1 cellular context compared by ENCODE assay signal in the genomic region with DNA sequence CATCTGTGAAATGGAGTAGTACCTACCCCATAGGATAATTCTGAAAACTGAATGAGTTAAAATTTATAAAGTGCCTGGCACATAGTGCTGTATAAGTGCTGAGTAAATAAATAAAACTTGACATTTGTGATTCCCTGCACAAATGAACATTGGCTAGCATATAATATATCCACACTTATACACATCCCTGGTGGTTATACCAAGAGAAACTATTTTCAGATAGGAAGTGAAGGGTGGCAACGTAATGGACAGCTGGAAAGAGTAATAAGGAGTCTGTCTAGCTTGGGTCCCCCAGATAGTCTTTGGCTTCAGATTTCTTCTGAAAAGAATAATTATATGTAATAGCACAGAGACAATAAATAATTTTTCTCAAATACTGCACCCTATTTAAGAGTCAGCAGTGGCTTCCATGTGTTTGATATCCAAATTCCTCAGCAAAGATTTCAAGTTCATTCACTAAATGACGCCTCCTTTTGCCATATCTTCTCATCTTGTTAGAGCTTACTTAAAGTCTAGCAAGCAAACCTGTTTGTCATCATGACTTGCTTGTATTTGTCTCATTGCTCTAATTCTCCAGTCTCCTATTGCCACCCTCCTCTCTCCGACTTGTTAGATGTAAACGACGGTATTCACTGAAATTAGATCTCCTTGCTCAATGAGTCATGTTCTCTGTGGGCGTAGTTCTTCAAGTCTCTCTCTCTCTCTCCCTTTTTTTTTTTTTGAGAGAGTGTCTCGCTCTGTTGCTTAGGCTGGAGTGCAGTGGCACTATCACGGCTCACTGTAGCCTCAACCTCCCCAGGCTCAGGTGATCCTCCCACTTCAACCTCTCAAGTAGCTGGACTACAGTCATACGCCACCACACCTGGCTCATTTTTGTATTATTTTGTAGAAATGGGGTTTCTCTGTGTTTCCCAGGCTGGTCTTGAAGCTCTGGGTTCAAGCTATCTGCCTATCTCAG.
TF ChIP-seq lines count a peak whose summit lies in the region.

No MANE protein-coding gene starts in this region.

TF ChIP-seq in K562, 482 proteins besides CTCF, POLR2A, EP300 and RAD21 (continued from another document and continues in another):
- TF ChIP-seq, protein P1, sequence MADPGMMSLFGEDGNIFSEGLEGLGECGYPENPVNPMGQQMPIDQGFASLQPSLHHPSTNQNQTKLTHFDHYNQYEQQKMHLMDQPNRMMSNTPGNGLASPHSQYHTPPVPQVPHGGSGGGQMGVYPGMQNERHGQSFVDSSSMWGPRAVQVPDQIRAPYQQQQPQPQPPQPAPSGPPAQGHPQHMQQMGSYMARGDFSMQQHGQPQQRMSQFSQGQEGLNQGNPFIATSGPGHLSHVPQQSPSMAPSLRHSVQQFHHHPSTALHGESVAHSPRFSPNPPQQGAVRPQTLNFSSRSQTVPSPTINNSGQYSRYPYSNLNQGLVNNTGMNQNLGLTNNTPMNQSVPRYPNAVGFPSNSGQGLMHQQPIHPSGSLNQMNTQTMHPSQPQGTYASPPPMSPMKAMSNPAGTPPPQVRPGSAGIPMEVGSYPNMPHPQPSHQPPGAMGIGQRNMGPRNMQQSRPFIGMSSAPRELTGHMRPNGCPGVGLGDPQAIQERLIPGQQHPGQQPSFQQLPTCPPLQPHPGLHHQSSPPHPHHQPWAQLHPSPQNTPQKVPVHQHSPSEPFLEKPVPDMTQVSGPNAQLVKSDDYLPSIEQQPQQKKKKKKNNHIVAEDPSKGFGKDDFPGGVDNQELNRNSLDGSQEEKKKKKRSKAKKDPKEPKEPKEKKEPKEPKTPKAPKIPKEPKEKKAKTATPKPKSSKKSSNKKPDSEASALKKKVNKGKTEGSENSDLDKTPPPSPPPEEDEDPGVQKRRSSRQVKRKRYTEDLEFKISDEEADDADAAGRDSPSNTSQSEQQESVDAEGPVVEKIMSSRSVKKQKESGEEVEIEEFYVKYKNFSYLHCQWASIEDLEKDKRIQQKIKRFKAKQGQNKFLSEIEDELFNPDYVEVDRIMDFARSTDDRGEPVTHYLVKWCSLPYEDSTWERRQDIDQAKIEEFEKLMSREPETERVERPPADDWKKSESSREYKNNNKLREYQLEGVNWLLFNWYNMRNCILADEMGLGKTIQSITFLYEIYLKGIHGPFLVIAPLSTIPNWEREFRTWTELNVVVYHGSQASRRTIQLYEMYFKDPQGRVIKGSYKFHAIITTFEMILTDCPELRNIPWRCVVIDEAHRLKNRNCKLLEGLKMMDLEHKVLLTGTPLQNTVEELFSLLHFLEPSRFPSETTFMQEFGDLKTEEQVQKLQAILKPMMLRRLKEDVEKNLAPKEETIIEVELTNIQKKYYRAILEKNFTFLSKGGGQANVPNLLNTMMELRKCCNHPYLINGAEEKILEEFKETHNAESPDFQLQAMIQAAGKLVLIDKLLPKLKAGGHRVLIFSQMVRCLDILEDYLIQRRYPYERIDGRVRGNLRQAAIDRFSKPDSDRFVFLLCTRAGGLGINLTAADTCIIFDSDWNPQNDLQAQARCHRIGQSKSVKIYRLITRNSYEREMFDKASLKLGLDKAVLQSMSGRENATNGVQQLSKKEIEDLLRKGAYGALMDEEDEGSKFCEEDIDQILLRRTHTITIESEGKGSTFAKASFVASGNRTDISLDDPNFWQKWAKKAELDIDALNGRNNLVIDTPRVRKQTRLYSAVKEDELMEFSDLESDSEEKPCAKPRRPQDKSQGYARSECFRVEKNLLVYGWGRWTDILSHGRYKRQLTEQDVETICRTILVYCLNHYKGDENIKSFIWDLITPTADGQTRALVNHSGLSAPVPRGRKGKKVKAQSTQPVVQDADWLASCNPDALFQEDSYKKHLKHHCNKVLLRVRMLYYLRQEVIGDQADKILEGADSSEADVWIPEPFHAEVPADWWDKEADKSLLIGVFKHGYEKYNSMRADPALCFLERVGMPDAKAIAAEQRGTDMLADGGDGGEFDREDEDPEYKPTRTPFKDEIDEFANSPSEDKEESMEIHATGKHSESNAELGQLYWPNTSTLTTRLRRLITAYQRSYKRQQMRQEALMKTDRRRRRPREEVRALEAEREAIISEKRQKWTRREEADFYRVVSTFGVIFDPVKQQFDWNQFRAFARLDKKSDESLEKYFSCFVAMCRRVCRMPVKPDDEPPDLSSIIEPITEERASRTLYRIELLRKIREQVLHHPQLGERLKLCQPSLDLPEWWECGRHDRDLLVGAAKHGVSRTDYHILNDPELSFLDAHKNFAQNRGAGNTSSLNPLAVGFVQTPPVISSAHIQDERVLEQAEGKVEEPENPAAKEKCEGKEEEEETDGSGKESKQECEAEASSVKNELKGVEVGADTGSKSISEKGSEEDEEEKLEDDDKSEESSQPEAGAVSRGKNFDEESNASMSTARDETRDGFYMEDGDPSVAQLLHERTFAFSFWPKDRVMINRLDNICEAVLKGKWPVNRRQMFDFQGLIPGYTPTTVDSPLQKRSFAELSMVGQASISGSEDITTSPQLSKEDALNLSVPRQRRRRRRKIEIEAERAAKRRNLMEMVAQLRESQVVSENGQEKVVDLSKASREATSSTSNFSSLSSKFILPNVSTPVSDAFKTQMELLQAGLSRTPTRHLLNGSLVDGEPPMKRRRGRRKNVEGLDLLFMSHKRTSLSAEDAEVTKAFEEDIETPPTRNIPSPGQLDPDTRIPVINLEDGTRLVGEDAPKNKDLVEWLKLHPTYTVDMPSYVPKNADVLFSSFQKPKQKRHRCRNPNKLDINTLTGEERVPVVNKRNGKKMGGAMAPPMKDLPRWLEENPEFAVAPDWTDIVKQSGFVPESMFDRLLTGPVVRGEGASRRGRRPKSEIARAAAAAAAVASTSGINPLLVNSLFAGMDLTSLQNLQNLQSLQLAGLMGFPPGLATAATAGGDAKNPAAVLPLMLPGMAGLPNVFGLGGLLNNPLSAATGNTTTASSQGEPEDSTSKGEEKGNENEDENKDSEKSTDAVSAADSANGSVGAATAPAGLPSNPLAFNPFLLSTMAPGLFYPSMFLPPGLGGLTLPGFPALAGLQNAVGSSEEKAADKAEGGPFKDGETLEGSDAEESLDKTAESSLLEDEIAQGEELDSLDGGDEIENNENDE (IDR thresholded peaks at IDR 0.05; ENCODE audit: low read depth, low read length), result no peak
- TF ChIP-seq, protein P2, sequence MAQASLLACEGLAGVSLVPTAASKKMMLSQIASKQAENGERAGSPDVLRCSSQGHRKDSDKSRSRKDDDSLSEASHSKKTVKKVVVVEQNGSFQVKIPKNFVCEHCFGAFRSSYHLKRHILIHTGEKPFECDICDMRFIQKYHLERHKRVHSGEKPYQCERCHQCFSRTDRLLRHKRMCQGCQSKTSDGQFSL (CRISPR knock-in tag; IDR thresholded peaks at IDR 0.05), result no peak
- TF ChIP-seq, protein P2 (tag; IDR thresholded peaks at IDR 0.05), result no peak
- TF ChIP-seq ILK (tag; IDR thresholded peaks at IDR 0.05; ENCODE audit: borderline replicate concordance, low read depth) (no peak), HDAC2 (IDR thresholded peaks at IDR 0.05) (peak; percentile 92), CBX5 (IDR thresholded peaks at IDR 0.05; ENCODE audit: borderline replicate concordance, low read depth) (no peak), NBN (IDR thresholded peaks at IDR 0.05; ENCODE audit: low read depth) (peak; percentile 95), TEAD4 (IDR thresholded peaks at IDR 0.05; ENCODE audit: low read length) (peak; percentile 67), TEAD4 (CRISPR knock-in tag; IDR thresholded peaks at IDR 0.05; ENCODE audit: borderline replicate concordance) (no peak), MAFG (tag; conservative IDR thresholded peaks at IDR 0.05) (peak; percentile 97), PTRF (tag; IDR thresholded peaks at IDR 0.05) (no peak), NFIX (CRISPR knock-in tag; IDR thresholded peaks at IDR 0.05; ENCODE audit: low read depth) (no peak), ADNP (tag; IDR thresholded peaks at IDR 0.05) (peak; percentile 73), NCOA4 (IDR thresholded peaks at IDR 0.05; ENCODE audit: partially characterized antibody) (no peak), TAF9B (IDR thresholded peaks at IDR 0.05; ENCODE audit: partially characterized antibody) (peak; percentile 56), MIER1 (IDR thresholded peaks at IDR 0.05; ENCODE audit: low read depth) (0 out of 2 replicates have a peak, but pooled peaks have one; percentile 39)
- TF ChIP-seq, protein P3, sequence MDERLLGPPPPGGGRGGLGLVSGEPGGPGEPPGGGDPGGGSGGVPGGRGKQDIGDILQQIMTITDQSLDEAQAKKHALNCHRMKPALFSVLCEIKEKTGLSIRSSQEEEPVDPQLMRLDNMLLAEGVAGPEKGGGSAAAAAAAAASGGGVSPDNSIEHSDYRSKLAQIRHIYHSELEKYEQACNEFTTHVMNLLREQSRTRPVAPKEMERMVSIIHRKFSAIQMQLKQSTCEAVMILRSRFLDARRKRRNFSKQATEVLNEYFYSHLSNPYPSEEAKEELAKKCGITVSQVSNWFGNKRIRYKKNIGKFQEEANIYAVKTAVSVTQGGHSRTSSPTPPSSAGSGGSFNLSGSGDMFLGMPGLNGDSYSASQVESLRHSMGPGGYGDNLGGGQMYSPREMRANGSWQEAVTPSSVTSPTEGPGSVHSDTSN (CRISPR knock-in tag; IDR thresholded peaks at IDR 0.05; ENCODE audit: low read depth), result no peak
- TF ChIP-seq, protein P3 (tag; conservative IDR thresholded peaks at IDR 0.05; ENCODE audit: low read depth), result 0 out of 2 replicates have a peak, but pooled peaks have one; percentile 16
- TF ChIP-seq, protein P4, sequence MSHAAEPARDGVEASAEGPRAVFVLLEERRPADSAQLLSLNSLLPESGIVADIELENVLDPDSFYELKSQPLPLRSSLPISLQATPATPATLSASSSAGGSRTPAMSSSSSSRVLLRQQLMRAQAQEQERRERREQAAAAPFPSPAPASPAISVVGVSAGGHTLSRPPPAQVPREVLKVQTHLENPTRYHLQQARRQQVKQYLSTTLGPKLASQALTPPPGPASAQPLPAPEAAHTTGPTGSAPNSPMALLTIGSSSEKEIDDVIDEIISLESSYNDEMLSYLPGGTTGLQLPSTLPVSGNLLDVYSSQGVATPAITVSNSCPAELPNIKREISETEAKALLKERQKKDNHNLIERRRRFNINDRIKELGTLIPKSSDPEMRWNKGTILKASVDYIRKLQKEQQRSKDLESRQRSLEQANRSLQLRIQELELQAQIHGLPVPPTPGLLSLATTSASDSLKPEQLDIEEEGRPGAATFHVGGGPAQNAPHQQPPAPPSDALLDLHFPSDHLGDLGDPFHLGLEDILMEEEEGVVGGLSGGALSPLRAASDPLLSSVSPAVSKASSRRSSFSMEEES (CRISPR knock-in tag; IDR thresholded peaks at IDR 0.05), result no peak
- TF ChIP-seq, protein P5, sequence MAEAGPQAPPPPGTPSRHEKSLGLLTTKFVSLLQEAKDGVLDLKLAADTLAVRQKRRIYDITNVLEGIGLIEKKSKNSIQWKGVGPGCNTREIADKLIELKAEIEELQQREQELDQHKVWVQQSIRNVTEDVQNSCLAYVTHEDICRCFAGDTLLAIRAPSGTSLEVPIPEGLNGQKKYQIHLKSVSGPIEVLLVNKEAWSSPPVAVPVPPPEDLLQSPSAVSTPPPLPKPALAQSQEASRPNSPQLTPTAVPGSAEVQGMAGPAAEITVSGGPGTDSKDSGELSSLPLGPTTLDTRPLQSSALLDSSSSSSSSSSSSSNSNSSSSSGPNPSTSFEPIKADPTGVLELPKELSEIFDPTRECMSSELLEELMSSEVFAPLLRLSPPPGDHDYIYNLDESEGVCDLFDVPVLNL (CRISPR knock-in tag; IDR thresholded peaks at IDR 0.05; ENCODE audit: low read depth), result no peak
- TF ChIP-seq, protein P6, sequence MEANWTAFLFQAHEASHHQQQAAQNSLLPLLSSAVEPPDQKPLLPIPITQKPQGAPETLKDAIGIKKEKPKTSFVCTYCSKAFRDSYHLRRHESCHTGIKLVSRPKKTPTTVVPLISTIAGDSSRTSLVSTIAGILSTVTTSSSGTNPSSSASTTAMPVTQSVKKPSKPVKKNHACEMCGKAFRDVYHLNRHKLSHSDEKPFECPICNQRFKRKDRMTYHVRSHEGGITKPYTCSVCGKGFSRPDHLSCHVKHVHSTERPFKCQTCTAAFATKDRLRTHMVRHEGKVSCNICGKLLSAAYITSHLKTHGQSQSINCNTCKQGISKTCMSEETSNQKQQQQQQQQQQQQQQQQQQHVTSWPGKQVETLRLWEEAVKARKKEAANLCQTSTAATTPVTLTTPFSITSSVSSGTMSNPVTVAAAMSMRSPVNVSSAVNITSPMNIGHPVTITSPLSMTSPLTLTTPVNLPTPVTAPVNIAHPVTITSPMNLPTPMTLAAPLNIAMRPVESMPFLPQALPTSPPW (CRISPR knock-in tag; IDR thresholded peaks at IDR 0.05), result peak; percentile 57
- TF ChIP-seq, protein P7, sequence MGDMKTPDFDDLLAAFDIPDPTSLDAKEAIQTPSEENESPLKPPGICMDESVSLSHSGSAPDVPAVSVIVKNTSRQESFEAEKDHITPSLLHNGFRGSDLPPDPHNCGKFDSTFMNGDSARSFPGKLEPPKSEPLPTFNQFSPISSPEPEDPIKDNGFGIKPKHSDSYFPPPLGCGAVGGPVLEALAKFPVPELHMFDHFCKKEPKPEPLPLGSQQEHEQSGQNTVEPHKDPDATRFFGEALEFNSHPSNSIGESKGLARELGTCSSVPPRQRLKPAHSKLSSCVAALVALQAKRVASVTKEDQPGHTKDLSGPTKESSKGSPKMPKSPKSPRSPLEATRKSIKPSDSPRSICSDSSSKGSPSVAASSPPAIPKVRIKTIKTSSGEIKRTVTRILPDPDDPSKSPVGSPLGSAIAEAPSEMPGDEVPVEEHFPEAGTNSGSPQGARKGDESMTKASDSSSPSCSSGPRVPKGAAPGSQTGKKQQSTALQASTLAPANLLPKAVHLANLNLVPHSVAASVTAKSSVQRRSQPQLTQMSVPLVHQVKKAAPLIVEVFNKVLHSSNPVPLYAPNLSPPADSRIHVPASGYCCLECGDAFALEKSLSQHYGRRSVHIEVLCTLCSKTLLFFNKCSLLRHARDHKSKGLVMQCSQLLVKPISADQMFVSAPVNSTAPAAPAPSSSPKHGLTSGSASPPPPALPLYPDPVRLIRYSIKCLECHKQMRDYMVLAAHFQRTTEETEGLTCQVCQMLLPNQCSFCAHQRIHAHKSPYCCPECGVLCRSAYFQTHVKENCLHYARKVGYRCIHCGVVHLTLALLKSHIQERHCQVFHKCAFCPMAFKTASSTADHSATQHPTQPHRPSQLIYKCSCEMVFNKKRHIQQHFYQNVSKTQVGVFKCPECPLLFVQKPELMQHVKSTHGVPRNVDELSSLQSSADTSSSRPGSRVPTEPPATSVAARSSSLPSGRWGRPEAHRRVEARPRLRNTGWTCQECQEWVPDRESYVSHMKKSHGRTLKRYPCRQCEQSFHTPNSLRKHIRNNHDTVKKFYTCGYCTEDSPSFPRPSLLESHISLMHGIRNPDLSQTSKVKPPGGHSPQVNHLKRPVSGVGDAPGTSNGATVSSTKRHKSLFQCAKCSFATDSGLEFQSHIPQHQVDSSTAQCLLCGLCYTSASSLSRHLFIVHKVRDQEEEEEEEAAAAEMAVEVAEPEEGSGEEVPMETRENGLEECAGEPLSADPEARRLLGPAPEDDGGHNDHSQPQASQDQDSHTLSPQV (IDR thresholded peaks at IDR 0.05), result peak; percentile 71; the same call in 1 of the 2 replicates
